In genomic region chr22:37178350-37179125, GRCh38 we compare ENCODE assay signal across 12 cellular contexts. TPM values are rescaled to one million over a fixed set of nuclear protein-coding genes. Genes with fewer than 3 reads are reported as not detected.
DNase-seq lines count a peak whose midpoint lies in the region; ATAC-seq lines count a peak whose summit lies in the region.
"Had no signal": no experiment of that assay in that cellular context is flagged by ENCODE, and none has a peak within 500 bp of the region (broad histone marks: within the 10 kb centered on the region; RNA-seq: fewer than 3 reads in every experiment).

No MANE protein-coding gene starts in this region.

- H3K79me1 ChIP-seq in neuronal stem cell (ENCODE audit: low read depth, low read length), result no peaks in the 10 kb centered on the region

- peak overlapping the region in 8 of 11 experiments; percentile 21 to 73 (median 62); a peak in 17 of 22 replicates for H3K27ac ChIP-seq in BLaER1 treated with 17β-estradiol and CSF1 and Interleukin-3, amounts not matched to agents 10 nM and 100 nM
- H3K27ac ChIP-seq in neuronal stem cell (replicated peaks; ENCODE audit: low read length), result peak overlapping the region; percentile 12
- H3K27ac ChIP-seq: coronary artery had no signal

- no peak overlapping the region for H3K23ac ChIP-seq in neuronal stem cell (ENCODE audit: low read depth, low read length, poor library complexity)

- H2AK5ac ChIP-seq in neuronal stem cell (ENCODE audit: low read depth, low read length), result no peak overlapping the region

- H3K4me1 Mint-ChIP-seq in activated naive CD4-positive, alpha-beta T cell treated with anti-CD3 and anti-CD28 coated beads for 36 hours (ENCODE audit: low read depth), result peaks cover 12% of the 10 kb centered on the region

- no peaks in the 10 kb centered on the region for H3K9me3 Mint-ChIP-seq in activated naive CD4-positive, alpha-beta T cell treated with anti-CD3 and anti-CD28 coated beads for 36 hours

- H3K36me3 ChIP-seq in BLaER1 treated with 17β-estradiol and CSF1 and Interleukin-3, amounts not matched to agents 10 nM and 100 nM, result no peaks in the 10 kb centered on the region
- H3K36me3 ChIP-seq in neuronal stem cell (replicated peaks in 1 of 2; ENCODE audit: control insufficient read depth in 2 of 2, insufficient read depth in 2 of 2, low read length in 2 of 2), result peaks cover 0 to 40% of the 10 kb centered on the region in 2 donors

- ATAC-seq in Right ventricle myocardium superior (ENCODE audit: poor library complexity), result peak; percentile 5
- ATAC-seq: stimulated activated naive CD8-positive, alpha-beta T cell treated with anti-CD3 and anti-CD28 coated beads, Interleukin-15, Interleukin-2, amounts not matched to agents 100 U/mL and 50 U/mL, for 24 hours had no signal

- DNase-seq in SKM-1 treated with dmso at 0.1 percent for 144 hours (lab: John Stamatoyannopoulos, UW; ENCODE audit: unreplicated experiment) (peak; percentile 46), Right ventricle myocardium superior (peak; percentile 26), neuronal stem cell (ENCODE audit: low spot score) (no peak), NCI-H2196 (lab: John Stamatoyannopoulos, UW; ENCODE audit: unreplicated experiment) (no peak), DMS 273 (lab: John Stamatoyannopoulos, UW; ENCODE audit: unreplicated experiment) (no peak)
- DNase-seq in activated T-cell treated with anti-CD3 and anti-CD28 coated beads, Interleukin-2, amount 50 U/mL, for 1 hour, result no peak
- DNase-seq in activated naive CD4-positive, alpha-beta T cell treated with anti-CD3 and anti-CD28 coated beads for 36 hours, result no peak
- DNase-seq: stimulated activated CD4-positive, alpha-beta T cell treated with anti-CD3 and anti-CD28 coated beads, Interleukin-12 subunit alpha, Interleukin-12 subunit beta, amount 100 ng/mL, for 4 hours; stimulated activated naive CD8-positive, alpha-beta T cell treated with anti-CD3 and anti-CD28 coated beads, Interleukin-15, Interleukin-2, amounts not matched to agents 100 U/mL and 50 U/mL, for 24 hours had no signal

- H3K9me3 ChIP-seq in BLaER1 treated with 17β-estradiol and CSF1 and Interleukin-3, amounts not matched to agents 10 nM and 100 nM (replicated peaks in 1 of 11), result peaks cover 0 to 12% (median 4%) of the 10 kb centered on the region in 11 experiments; a peak in 3 of 22 replicates
- H3K9me3 ChIP-seq in neuronal stem cell (replicated peaks in 1 of 2; ENCODE audit: control insufficient read depth in 2 of 2, insufficient read depth in 1 of 2, low read depth in 1 of 2, low read length in 2 of 2), result no peaks in the 10 kb centered on the region

- no peaks in the 10 kb centered on the region for H3K27me3 Mint-ChIP-seq in activated naive CD4-positive, alpha-beta T cell treated with anti-CD3 and anti-CD28 coated beads for 36 hours (ENCODE audit: low read depth)

- peaks cover 43 to 73% (median 59%) of the 10 kb centered on the region in 10 experiments for H3K4me1 ChIP-seq in BLaER1 treated with 17β-estradiol and CSF1 and Interleukin-3, amounts not matched to agents 10 nM and 100 nM
- peaks cover 12 to 13% of the 10 kb centered on the region in 2 donors for H3K4me1 ChIP-seq in neuronal stem cell (ENCODE audit: control insufficient read depth in 2 of 2, insufficient read depth in 1 of 2, low read depth in 1 of 2, low read length in 2 of 2)

- no peaks in the 10 kb centered on the region for H4K20me1 ChIP-seq in BLaER1 treated with 17β-estradiol and CSF1 and Interleukin-3, amounts not matched to agents 10 nM and 100 nM

- peak overlapping the region; percentile 60 to 87 (median 73) for H3K4me2 ChIP-seq in BLaER1 treated with 17β-estradiol and CSF1 and Interleukin-3, amounts not matched to agents 10 nM and 100 nM
- no peak overlapping the region for H3K4me2 ChIP-seq in neuronal stem cell (ENCODE audit: insufficient read depth, low read length, poor library complexity, severe bottlenecking)

- peak overlapping the region; percentile 79 for H3K18ac ChIP-seq in neuronal stem cell (ENCODE audit: low read length)

- no peak overlapping the region for H3K4me3 Mint-ChIP-seq in activated naive CD4-positive, alpha-beta T cell treated with anti-CD3 and anti-CD28 coated beads for 36 hours
- H3K4me3 Mint-ChIP-seq: B cell had no signal

- H2BK15ac ChIP-seq in neuronal stem cell (ENCODE audit: low read length), result no peak overlapping the region

- no peak overlapping the region for H3K14ac ChIP-seq in neuronal stem cell (ENCODE audit: low read length)

- peak overlapping the region; percentile 68 for H2AFZ ChIP-seq in neuronal stem cell (ENCODE audit: low read length)

- H2BK5ac ChIP-seq in neuronal stem cell (ENCODE audit: low read length), result no peak overlapping the region

- CTCF ChIA-PET in activated naive CD4-positive, alpha-beta T cell treated with anti-CD3 and anti-CD28 coated beads for 36 hours (lab: Charles Lee), result interaction anchor here (3.6 kb wide), 1 partner anchor 12 kb away, joined by 14 read pairs; no protein-coding TSS in a partner anchor

- H4K91ac ChIP-seq in neuronal stem cell (ENCODE audit: low read depth, low read length, poor library complexity), result no peak overlapping the region

- H4K8ac ChIP-seq in neuronal stem cell (ENCODE audit: low read depth, low read length), result no peak overlapping the region

- H3K36me3 Mint-ChIP-seq in activated naive CD4-positive, alpha-beta T cell treated with anti-CD3 and anti-CD28 coated beads for 36 hours (ENCODE audit: low read depth), result no peaks in the 10 kb centered on the region

- no peak overlapping the region for H2BK12ac ChIP-seq in neuronal stem cell (ENCODE audit: low read length)

- H3K27ac Mint-ChIP-seq in activated naive CD4-positive, alpha-beta T cell treated with anti-CD3 and anti-CD28 coated beads for 36 hours, result no peak overlapping the region
- H3K27ac Mint-ChIP-seq: B cell had no signal

- intact Hi-C loops in Right ventricle myocardium superior (cut with DNase I), result no loop called here
- intact Hi-C loops in activated naive CD4-positive, alpha-beta T cell treated with anti-CD3 and anti-CD28 coated beads for 36 hours (cut with micrococcal nuclease), result no loop called here

- H3K4ac ChIP-seq in neuronal stem cell (ENCODE audit: low read length), result no peak overlapping the region

- peak overlapping the region in 9 of 11 experiments; percentile 6 to 56 (median 23); a peak in 10 of 22 replicates for H3K9ac ChIP-seq in BLaER1 treated with 17β-estradiol and CSF1 and Interleukin-3, amounts not matched to agents 10 nM and 100 nM
- no peak overlapping the region for H3K9ac ChIP-seq in neuronal stem cell (ENCODE audit: low read depth, low read length, poor library complexity)

- no peak overlapping the region for H3K4me3 ChIP-seq in BLaER1 treated with 17β-estradiol and CSF1 and Interleukin-3, amounts not matched to agents 10 nM and 100 nM
- no peak overlapping the region for H3K4me3 ChIP-seq in neuronal stem cell (ENCODE audit: low read length in 2 of 2)
- H3K4me3 ChIP-seq: coronary artery had no signal

- no CpG with 5 or more reads among the region's 17 CpGs for WGBS in neuronal stem cell (ENCODE audit: extremely low coverage in 2 of 2, insufficient read length in 2 of 2, insufficient replicate concordance in 1 of 2), 2 donors

- H3K27me3 ChIP-seq in BLaER1 treated with 17β-estradiol and CSF1 and Interleukin-3, amounts not matched to agents 10 nM and 100 nM, result no peaks in the 10 kb centered on the region
- H3K27me3 ChIP-seq in neuronal stem cell (ENCODE audit: control insufficient read depth in 3 of 3, insufficient read depth in 3 of 3, low read depth in 1 of 3, low read length in 3 of 3), result no peaks in the 10 kb centered on the region

- H2BK120ac ChIP-seq in neuronal stem cell (ENCODE audit: low read depth, low read length), result no peak overlapping the region

RNA-seq across cellular contexts. Expression of gene C1QTNF6, which starts 9.5 kb away (rescaled TPM):
- 1.5 TPM for total RNA-seq in Right ventricle myocardium superior
- 17.0 TPM for polyA plus RNA-seq in neuronal stem cell (2013, experiment 1 of 2)
- 18.2 TPM for polyA plus RNA-seq in neuronal stem cell (2013, experiment 2 of 2)
- 10 to 100 TPM; 13.4 to 13.6 TPM for total RNA-seq in activated naive CD4-positive, alpha-beta T cell treated with anti-CD3 and anti-CD28 coated beads for 36 hours

RNA-seq across cellular contexts. Expression of gene IL2RB, which starts 28.8 kb away (rescaled TPM):
- 0.75 TPM for total RNA-seq in Right ventricle myocardium superior
- polyA plus RNA-seq in neuronal stem cell (2013, experiment 1 of 2), result 0.47 TPM
- polyA plus RNA-seq in neuronal stem cell (2013, experiment 2 of 2), result 0.43 TPM
- 100 to 1,000 TPM; 126 to 134 TPM for total RNA-seq in activated naive CD4-positive, alpha-beta T cell treated with anti-CD3 and anti-CD28 coated beads for 36 hours

RNA-seq across cellular contexts. Expression of gene SSTR3, which starts 33.7 kb away (rescaled TPM):
- total RNA-seq in Right ventricle myocardium superior, result not detected
- polyA plus RNA-seq in neuronal stem cell (2013, experiment 1 of 2), result 0.22 TPM
- polyA plus RNA-seq in neuronal stem cell (2013, experiment 2 of 2), result 0.28 TPM
- total RNA-seq in activated naive CD4-positive, alpha-beta T cell treated with anti-CD3 and anti-CD28 coated beads for 36 hours, result 10 to 100 TPM; 28.1 to 28.6 TPM

Comparison
In these comparisons a context has a peak if more than half of its experiments do, and no peak if none do; other contexts are left out.
1. DNase-seq: peak in SKM-1 treated with dmso at 0.1 percent for 144 hours (single experiment) and Right ventricle myocardium superior (single experiment); none in neuronal stem cell (single experiment), NCI-H2196 (single experiment), activated T-cell treated with anti-CD3 and anti-CD28 coated beads, Interleukin-2, amount 50 U/mL, for 1 hour (single experiment), DMS 273 (single experiment) and activated naive CD4-positive, alpha-beta T cell treated with anti-CD3 and anti-CD28 coated beads for 36 hours (single experiment).
2. RNA of gene IL2RB, which starts 28.8 kb away (total RNA-seq): 126 to 134 TPM in activated naive CD4-positive, alpha-beta T cell treated with anti-CD3 and anti-CD28 coated beads for 36 hours; 0.75 TPM in Right ventricle myocardium superior (single experiment); every median in the first group is over 10 times any median in the second.
3. RNA of gene SSTR3, which starts 33.7 kb away (total RNA-seq): 28.1 to 28.6 TPM in activated naive CD4-positive, alpha-beta T cell treated with anti-CD3 and anti-CD28 coated beads for 36 hours; not detected in Right ventricle myocardium superior (single experiment); every median in the first group is over 10 times any median in the second.